Comparison of ENCODE assay signal across 8 cellular contexts in the genomic region with DNA sequence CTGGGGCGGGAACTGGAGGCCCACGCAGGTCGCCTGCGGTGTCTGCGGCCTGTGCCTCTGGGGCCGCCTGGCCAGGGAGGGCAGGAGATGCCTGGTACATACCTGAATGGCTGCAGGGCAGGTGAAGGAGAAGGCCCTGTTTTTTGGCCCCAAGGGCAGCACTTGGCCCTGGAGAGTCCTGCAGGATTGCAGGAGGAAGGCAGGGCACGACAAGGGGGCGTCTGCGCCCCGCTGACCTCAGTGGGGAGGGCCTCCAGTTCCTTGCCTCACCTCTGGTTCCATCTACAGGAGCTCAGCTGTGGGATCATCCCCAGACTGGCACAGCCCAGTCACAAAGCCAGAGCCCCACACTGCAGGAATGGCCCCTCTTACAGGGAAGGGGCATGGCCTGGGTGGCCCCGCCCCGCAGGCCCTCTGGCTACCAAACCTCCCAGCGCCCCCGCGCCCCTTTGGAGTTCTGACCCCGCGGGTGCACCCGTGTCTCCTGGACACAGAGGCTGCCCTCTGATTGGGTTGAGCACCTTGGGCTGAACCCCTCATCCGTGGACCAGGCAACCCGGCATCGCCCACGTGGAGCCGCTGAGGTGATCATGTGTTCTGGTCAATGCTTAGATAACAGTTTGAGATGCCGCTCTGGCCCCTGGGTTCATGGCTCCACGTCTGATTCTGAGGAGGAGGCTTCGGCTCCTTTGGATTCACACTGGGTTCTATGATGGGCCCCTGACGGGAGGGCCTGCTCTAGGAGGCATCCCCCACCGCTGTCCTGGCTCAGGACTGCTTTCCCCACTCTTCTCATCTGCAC. TPM values are rescaled to one million over a fixed set of nuclear protein-coding genes. Genes with fewer than 3 reads are reported as not detected.
DNase-seq lines count a peak whose midpoint lies in the region; ATAC-seq, FAIRE-seq and TF ChIP-seq lines count a peak whose summit lies in the region.

No MANE protein-coding gene starts in this region.

- peaks cover 5% of the 10 kb centered on the region for H3K27me3 ChIP-seq in ectodermal cell (ENCODE audit: control insufficient read depth, insufficient read depth, low read length, poor library complexity, severe bottlenecking)
- H3K27me3 ChIP-seq in neuronal stem cell (ENCODE audit: control insufficient read depth in 3 of 3, insufficient read depth in 3 of 3, low read depth in 1 of 3, low read length in 3 of 3), result peaks cover 0 to 16% (median 0%) of the 10 kb centered on the region in 3 experiments

- WGBS in ectodermal cell, 2 experiments, result 59 to 60% methylated on average over 28 of the region's 28 CpGs
- no CpG with 5 or more reads among the region's 28 CpGs for WGBS in neuronal stem cell (ENCODE audit: extremely low coverage in 2 of 2, insufficient read length in 2 of 2, insufficient replicate concordance in 1 of 2), 2 donors

- peak overlapping the region; percentile 98 for H2AFZ ChIP-seq in neuronal stem cell (ENCODE audit: low read length)

- H3K14ac ChIP-seq in neuronal stem cell (ENCODE audit: low read length), result no peak overlapping the region

- peak overlapping the region; percentile 48 for H4K8ac ChIP-seq in neuronal stem cell (ENCODE audit: low read depth, low read length)

- H3K9me3 ChIP-seq in ectodermal cell (ENCODE audit: control insufficient read depth, low read length) (no peaks in the 10 kb centered on the region), neuronal stem cell (replicated peaks in 1 of 2; ENCODE audit: control insufficient read depth in 2 of 2, insufficient read depth in 1 of 2, low read depth in 1 of 2, low read length in 2 of 2) (no peaks in the 10 kb centered on the region)

- H3K9me3 Mint-ChIP-seq in T-helper 2 cell treated with Interferon-gamma antibody and Interleukin-4, amounts not matched to agents 5 μg/mL and 100 μg/mL, for 36 hours, result no peaks in the 10 kb centered on the region

- peak overlapping the region; percentile 100 for H3K18ac ChIP-seq in neuronal stem cell (ENCODE audit: low read length)

- no peaks in the 10 kb centered on the region for H3K27me3 Mint-ChIP-seq in T-helper 2 cell treated with Interferon-gamma antibody and Interleukin-4, amounts not matched to agents 5 μg/mL and 100 μg/mL, for 36 hours (ENCODE audit: low read depth)

- H3K36me3 ChIP-seq in ectodermal cell (ENCODE audit: control insufficient read depth, insufficient read depth, low read length) (no peaks in the 10 kb centered on the region), neuronal stem cell (replicated peaks in 1 of 2; ENCODE audit: control insufficient read depth in 2 of 2, insufficient read depth in 2 of 2, low read length in 2 of 2) (peaks cover 2 to 16% of the 10 kb centered on the region in 2 donors)

- H3K4me3 ChIP-seq in ectodermal cell (ENCODE audit: insufficient read depth, low read depth, low read length) (peak overlapping the region; percentile 91), neuronal stem cell (ENCODE audit: low read length in 2 of 2) (peak overlapping the region; percentile 86 to 92)

- H3K4me3 Mint-ChIP-seq in T-helper 2 cell treated with Interferon-gamma antibody and Interleukin-4, amounts not matched to agents 5 μg/mL and 100 μg/mL, for 36 hours, result peak overlapping the region; percentile 86

- H3K4ac ChIP-seq in neuronal stem cell (ENCODE audit: low read length), result peak overlapping the region; percentile 99

- H3K27ac ChIP-seq in ectodermal cell (ENCODE audit: insufficient read depth, low read depth, low read length, poor library complexity, severe bottlenecking), result no peak overlapping the region
- H3K27ac ChIP-seq in neuronal stem cell (replicated peaks; ENCODE audit: low read length), result no peak overlapping the region

- no peak for FAIRE-seq in H54 (lab: Jason Lieb, UNC)

- DNase-seq in T-helper 2 cell treated with Interferon-gamma antibody and Interleukin-4, amounts not matched to agents 5 μg/mL and 100 μg/mL, for 36 hours (ENCODE audit: low spot score), result peak; percentile 15
- DNase-seq in T-helper 2 cell, result no peak
- peak; percentile 14 for DNase-seq in SK-MEL-5 (ENCODE audit: low read depth, low spot score)
- no peak for DNase-seq in neuronal stem cell (ENCODE audit: low spot score)
- DNase-seq in amygdala (lab: John Stamatoyannopoulos, UW), result no peak
- DNase-seq in H54 (ENCODE audit: insufficient read length, low spot score), result no peak

- no peak for TF ChIP-seq POLR2A in H54 (IDR thresholded peaks at IDR 0.05; ENCODE audit: low read depth, low read length)

- H2BK5ac ChIP-seq in neuronal stem cell (ENCODE audit: low read length), result peak overlapping the region; percentile 53

- peak overlapping the region; percentile 100 for H3K4me2 ChIP-seq in neuronal stem cell (ENCODE audit: insufficient read depth, low read length, poor library complexity, severe bottlenecking)

- peak overlapping the region; percentile 96 for H4K91ac ChIP-seq in neuronal stem cell (ENCODE audit: low read depth, low read length, poor library complexity)

- H3K23ac ChIP-seq in neuronal stem cell (ENCODE audit: low read depth, low read length, poor library complexity), result peak overlapping the region; percentile 99

- H2BK15ac ChIP-seq in neuronal stem cell (ENCODE audit: low read length), result peak overlapping the region; percentile 99

- no peak for ATAC-seq in GM21717 (IDR thresholded peaks at IDR 0.05; ENCODE audit: unreplicated experiment)

- peak overlapping the region; percentile 99 for H2AK5ac ChIP-seq in neuronal stem cell (ENCODE audit: low read depth, low read length)

- peaks cover 26% of the 10 kb centered on the region for H3K4me1 ChIP-seq in ectodermal cell (ENCODE audit: control insufficient read depth, insufficient read depth, low read length)
- H3K4me1 ChIP-seq in neuronal stem cell (ENCODE audit: control insufficient read depth in 2 of 2, insufficient read depth in 1 of 2, low read depth in 1 of 2, low read length in 2 of 2), result peaks cover 14 to 17% of the 10 kb centered on the region in 2 donors

- peak overlapping the region; percentile 76 for H3K27ac Mint-ChIP-seq in T-helper 2 cell treated with Interferon-gamma antibody and Interleukin-4, amounts not matched to agents 5 μg/mL and 100 μg/mL, for 36 hours

- peak overlapping the region; percentile 98 for H3K9ac ChIP-seq in neuronal stem cell (ENCODE audit: low read depth, low read length, poor library complexity)

- H2BK12ac ChIP-seq in neuronal stem cell (ENCODE audit: low read length), result peak overlapping the region; percentile 97

- peaks cover 12% of the 10 kb centered on the region for H3K79me1 ChIP-seq in neuronal stem cell (ENCODE audit: low read depth, low read length)

- peak overlapping the region; percentile 91 for H2BK120ac ChIP-seq in neuronal stem cell (ENCODE audit: low read depth, low read length)

- peaks cover 3% of the 10 kb centered on the region for H3K36me3 Mint-ChIP-seq in T-helper 2 cell treated with Interferon-gamma antibody and Interleukin-4, amounts not matched to agents 5 μg/mL and 100 μg/mL, for 36 hours (ENCODE audit: low read depth)

- in situ Hi-C loops in SK-MEL-5 (cut with HindIII; ENCODE audit: low pct_unique_long_range_greater_than_20kb, low sequenced_read_pairs), result no loop called here

- peaks cover 24% of the 10 kb centered on the region for H3K4me1 Mint-ChIP-seq in T-helper 2 cell treated with Interferon-gamma antibody and Interleukin-4, amounts not matched to agents 5 μg/mL and 100 μg/mL, for 36 hours (ENCODE audit: low read depth)

RNA-seq across cellular contexts. Expression of gene PEX10, which starts 1.3 kb away (rescaled TPM):
- total RNA-seq in SK-MEL-5 (2014; rRNA removed; shearing (Covaris generic)), result 41.9 and 53.7 TPM in 2 replicates
- 44.4 and 50.7 TPM in 2 replicates for polyA plus RNA-seq in SK-MEL-5 (2015; cell fraction: cytosol; rRNA removed)
- 40.0 and 41.1 TPM in 2 replicates for polyA plus RNA-seq in SK-MEL-5 (2015; cell fraction: nucleus; rRNA removed)
- 27.9 TPM for polyA plus RNA-seq in ectodermal cell (2013, experiment 1 of 4)
- 27.2 TPM for polyA plus RNA-seq in ectodermal cell (2013, experiment 2 of 4)
- polyA plus RNA-seq in ectodermal cell (2013, experiment 3 of 4), result 23.1 TPM
- 26.9 TPM for polyA plus RNA-seq in ectodermal cell (2013, experiment 4 of 4)
- 12.4 TPM for polyA plus RNA-seq in neuronal stem cell (2013, experiment 1 of 2)
- 12.5 TPM for polyA plus RNA-seq in neuronal stem cell (2013, experiment 2 of 2)

RNA-seq across cellular contexts. Expression of gene RER1, which starts 22.1 kb away (rescaled TPM):
- 178 and 181 TPM in 2 replicates for total RNA-seq in SK-MEL-5 (2014; rRNA removed; shearing (Covaris generic))
- 176 and 232 TPM in 2 replicates for polyA plus RNA-seq in SK-MEL-5 (2015; cell fraction: cytosol; rRNA removed)
- polyA plus RNA-seq in SK-MEL-5 (2015; cell fraction: nucleus; rRNA removed), result 228 and 282 TPM in 2 replicates
- 97.6 TPM for polyA plus RNA-seq in ectodermal cell (2013, experiment 1 of 4)
- polyA plus RNA-seq in ectodermal cell (2013, experiment 2 of 4), result 96.4 TPM
- 47.5 TPM for polyA plus RNA-seq in ectodermal cell (2013, experiment 3 of 4)
- polyA plus RNA-seq in ectodermal cell (2013, experiment 4 of 4), result 68.0 TPM
- polyA plus RNA-seq in neuronal stem cell (2013, experiment 1 of 2), result 63.2 TPM
- 64.3 TPM for polyA plus RNA-seq in neuronal stem cell (2013, experiment 2 of 2)

RNA-seq across cellular contexts. Expression of gene MORN1, which starts 22.3 kb away (rescaled TPM):
- 11.3 and 17.8 TPM in 2 replicates for total RNA-seq in SK-MEL-5 (2014; rRNA removed; shearing (Covaris generic))
- 14.5 and 18.2 TPM in 2 replicates for polyA plus RNA-seq in SK-MEL-5 (2015; cell fraction: cytosol; rRNA removed)
- 42.8 and 59.9 TPM in 2 replicates for polyA plus RNA-seq in SK-MEL-5 (2015; cell fraction: nucleus; rRNA removed)
- 14.9 TPM for polyA plus RNA-seq in ectodermal cell (2013, experiment 1 of 4)
- polyA plus RNA-seq in ectodermal cell (2013, experiment 2 of 4), result 18.0 TPM
- 10.3 TPM for polyA plus RNA-seq in ectodermal cell (2013, experiment 3 of 4)
- polyA plus RNA-seq in ectodermal cell (2013, experiment 4 of 4), result 9.6 TPM
- 7.1 TPM for polyA plus RNA-seq in neuronal stem cell (2013, experiment 1 of 2)
- 7.9 TPM for polyA plus RNA-seq in neuronal stem cell (2013, experiment 2 of 2)

Comparison
In these comparisons a context has a peak if more than half of its experiments do, and no peak if none do; other contexts are left out.
1. DNase-seq: peak in T-helper 2 cell treated with Interferon-gamma antibody and Interleukin-4, amounts not matched to agents 5 μg/mL and 100 μg/mL, for 36 hours (single experiment) and SK-MEL-5 (single experiment); none in T-helper 2 cell (0 of 5), neuronal stem cell (single experiment), amygdala (0 of 56) and H54 (single experiment).